In genomic region chr2:48927355-48927754, GRCh38 we compare ENCODE assay signal across 18 cellular contexts.
DNase-seq lines count a peak whose midpoint lies in the region; ATAC-seq and TF ChIP-seq lines count a peak whose summit lies in the region.
"Had no signal": no experiment of that assay in that cellular context is flagged by ENCODE, and none has a peak within 500 bp of the region (broad histone marks: within the 10 kb centered on the region; RNA-seq: fewer than 3 reads in every experiment).

No MANE protein-coding gene starts in this region.

- H3K4me1 Mint-ChIP-seq in CD8-positive, alpha-beta memory T cell = no peaks in the 10 kb centered on the region
- H3K4me1 Mint-ChIP-seq in CD4-positive, alpha-beta memory T cell = no peaks in the 10 kb centered on the region

- POLR2A ChIA-PET in CD8-positive, alpha-beta memory T cell (lab: Charles Lee) = no interaction called here
- POLR2A ChIA-PET in CD4-positive, alpha-beta memory T cell (lab: Charles Lee; ENCODE audit: partially characterized antibody) = no interaction called here

- no peak overlapping the region for H3K27ac ChIP-seq in CD8-positive, alpha-beta memory T cell (ENCODE audit: low read depth, low read length)
- no peak overlapping the region for H3K27ac ChIP-seq in lower lobe of right lung
- H3K27ac ChIP-seq in CD4-positive, alpha-beta memory T cell (ENCODE audit: low read depth, low read length) = no peak overlapping the region
- H3K27ac ChIP-seq: HL-60 had no signal

- H3K27me3 Mint-ChIP-seq in CD8-positive, alpha-beta memory T cell = no peaks in the 10 kb centered on the region
- peaks cover 0 to 1% of the 10 kb centered on the region in 2 donors for H3K27me3 Mint-ChIP-seq in CD4-positive, alpha-beta memory T cell

- no peaks in the 10 kb centered on the region for H3K27me3 ChIP-seq in CD8-positive, alpha-beta memory T cell (ENCODE audit: insufficient read depth, low read length, poor library complexity, severe bottlenecking)
- no peaks in the 10 kb centered on the region for H3K27me3 ChIP-seq in lower lobe of right lung (ENCODE audit: low read depth)
- H3K27me3 ChIP-seq in CD4-positive, alpha-beta memory T cell (ENCODE audit: insufficient read depth, low read length) = no peaks in the 10 kb centered on the region
- H3K27me3 ChIP-seq: BE2C had no signal

- H3K9me3 Mint-ChIP-seq in CD8-positive, alpha-beta memory T cell = peaks cover 0 to 9% (median 3%) of the 10 kb centered on the region in 5 donors
- peaks cover 0 to 11% (median under 1%) of the 10 kb centered on the region in 8 donors for H3K9me3 Mint-ChIP-seq in CD4-positive, alpha-beta memory T cell

- H3K36me3 ChIP-seq in CD8-positive, alpha-beta memory T cell (ENCODE audit: insufficient read depth, low read length) = no peaks in the 10 kb centered on the region
- H3K36me3 ChIP-seq in lower lobe of right lung = no peaks in the 10 kb centered on the region
- H3K36me3 ChIP-seq in CD4-positive, alpha-beta memory T cell (ENCODE audit: insufficient read depth, low read length) = no peaks in the 10 kb centered on the region
- H3K36me3 ChIP-seq: BE2C had no signal

- DNase-seq in CD8-positive, alpha-beta memory T cell = no peak
- DNase-seq in lower lobe of right lung = no peak
- no peak for DNase-seq in CD4-positive, alpha-beta memory T cell
- DNase-seq: BE2C, DMS 273 treated with DMSO at 0.1 percent for 48 hours, HCEC 1CT, NCI-H1048, NCI-H146, NCI-H2081 treated with DMSO at 0.1 percent for 48 hours, NCI-H524, OCI-M1, RPMI8226 had no signal

- no peak overlapping the region for H3K4me3 Mint-ChIP-seq in CD8-positive, alpha-beta memory T cell
- H3K4me3 Mint-ChIP-seq in CD4-positive, alpha-beta memory T cell = no peak overlapping the region

- TF ChIP-seq CTCF in lower lobe of right lung (IDR thresholded peaks at IDR 0.05) = no peak

- no peaks in the 10 kb centered on the region for H3K4me1 ChIP-seq in CD8-positive, alpha-beta memory T cell (ENCODE audit: insufficient read depth, low read length)
- no peaks in the 10 kb centered on the region for H3K4me1 ChIP-seq in lower lobe of right lung
- no peaks in the 10 kb centered on the region for H3K4me1 ChIP-seq in CD4-positive, alpha-beta memory T cell (ENCODE audit: insufficient read depth, low read length)
- H3K4me1 ChIP-seq: BE2C had no signal

- intact Hi-C loops in lower lobe of right lung (cut with DNase I) = no loop called here
- intact Hi-C loops in CD4-positive, alpha-beta memory T cell (cut with micrococcal nuclease) = no loop called here

- H3K27ac Mint-ChIP-seq in CD8-positive, alpha-beta memory T cell = no peak overlapping the region
- H3K27ac Mint-ChIP-seq in CD4-positive, alpha-beta memory T cell = no peak overlapping the region

- H3K36me3 Mint-ChIP-seq in CD8-positive, alpha-beta memory T cell = no peaks in the 10 kb centered on the region
- no peaks in the 10 kb centered on the region for H3K36me3 Mint-ChIP-seq in CD4-positive, alpha-beta memory T cell

- no peak overlapping the region for H3K4me3 ChIP-seq in CD8-positive, alpha-beta memory T cell (ENCODE audit: low read length)
- H3K4me3 ChIP-seq in lower lobe of right lung = no peak overlapping the region
- H3K4me3 ChIP-seq in CD4-positive, alpha-beta memory T cell (ENCODE audit: low read length in 2 of 2) = no peak overlapping the region
- H3K4me3 ChIP-seq: K562 had no signal

- H3K9me3 ChIP-seq in CD8-positive, alpha-beta memory T cell (ENCODE audit: low read length) = no peaks in the 10 kb centered on the region
- H3K9me3 ChIP-seq in lower lobe of right lung = no peaks in the 10 kb centered on the region
- no peaks in the 10 kb centered on the region for H3K9me3 ChIP-seq in CD4-positive, alpha-beta memory T cell (ENCODE audit: control insufficient read depth in 1 of 2, low read length in 2 of 2)
- H3K9me3 ChIP-seq: BE2C had no signal

- CTCF ChIA-PET in CD8-positive, alpha-beta memory T cell (lab: Charles Lee) = no interaction called here
- CTCF ChIA-PET in CD4-positive, alpha-beta memory T cell (lab: Charles Lee; ENCODE audit: partially characterized antibody) = interaction anchor here (1.1 kb wide), 1 partner anchor 18 kb away, joined by 3 read pairs; no protein-coding TSS in a partner anchor

- ATAC-seq in GM18517 (IDR thresholded peaks at IDR 0.05; ENCODE audit: unreplicated experiment) (peak; percentile 64), HG02588 (IDR thresholded peaks at IDR 0.05; ENCODE audit: unreplicated experiment) (peak; percentile 64), HG03378 (IDR thresholded peaks at IDR 0.05; ENCODE audit: unreplicated experiment) (peak; percentile 53), HG02885 (IDR thresholded peaks at IDR 0.05; ENCODE audit: poor library complexity, unreplicated experiment) (no peak), lower lobe of right lung (no peak)
- ATAC-seq: K562 had no signal

Comparison
In these comparisons a context has a peak if more than half of its experiments do, and no peak if none do; other contexts are left out.
1. ATAC-seq: peak in GM18517 (single experiment), HG02588 (single experiment) and HG03378 (single experiment); none in HG02885 (single experiment) and lower lobe of right lung (0 of 2).